In the genomic region with DNA sequence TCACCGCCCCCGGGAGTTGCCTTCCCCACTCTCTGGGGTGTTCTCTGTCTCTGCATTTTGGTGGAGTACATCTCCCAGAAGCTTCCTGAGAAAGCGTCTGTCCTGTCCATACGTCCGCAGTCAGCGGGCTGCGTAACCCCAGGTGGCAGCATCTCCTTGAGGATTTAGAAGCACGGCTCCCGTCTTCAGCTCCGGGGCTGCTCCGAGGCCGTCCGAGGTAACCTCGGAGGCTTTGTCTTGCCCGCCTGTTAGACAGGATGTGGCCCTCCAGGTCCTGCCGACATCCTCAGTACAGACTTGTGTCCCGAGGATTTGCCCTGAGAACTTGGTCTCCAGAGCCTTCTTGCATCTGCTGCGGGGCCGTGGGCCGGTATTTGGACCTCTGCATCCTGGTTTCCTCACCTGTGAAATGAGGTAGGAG, we compare ENCODE assay signal across 21 cellular contexts. TPM values are rescaled to one million over a fixed set of nuclear protein-coding genes. Genes with fewer than 3 reads are reported as not detected.
"Had no signal": no experiment of that assay in that cellular context is flagged by ENCODE, and none has a peak within 500 bp of the region (broad histone marks: within the 10 kb centered on the region; RNA-seq: fewer than 3 reads in every experiment).

No MANE protein-coding gene starts in this region.

- H3K4me1 ChIP-seq: adrenal gland, pancreas, uterus had no signal

- H3K36me3 ChIP-seq: uterus had no signal

- H3K27me3 Mint-ChIP-seq: activated CD4-positive, alpha-beta memory T cell treated with anti-CD3 and anti-CD28 coated beads, Interleukin-2, amount 10 ng/mL, durations not matched to agents 7 days and 5 days; central memory CD8-positive, alpha-beta T cell; dendritic cell treated with granulocyte-macrophage colony-stimulating factor and Interleukin-4, amounts not matched to agents 40 ng/mL and 50 ng/mL, for 4 days; effector memory CD8-positive, alpha-beta T cell; naive B cell; stimulated activated naive CD8-positive, alpha-beta T cell treated with anti-CD3 and anti-CD28 coated beads, Interleukin-15, Interleukin-2, amounts not matched to agents 100 ng/mL and 50 ng/mL, for 24 hours had no signal

- ATAC-seq: effector memory CD8-positive, alpha-beta T cell; left colon; pancreas; WTC11 had no signal

- H3K9me3 ChIP-seq: pancreas, uterus had no signal

- H3K9me3 Mint-ChIP-seq: central memory CD8-positive, alpha-beta T cell; effector memory CD8-positive, alpha-beta T cell; stimulated activated naive CD8-positive, alpha-beta T cell treated with anti-CD3 and anti-CD28 coated beads, Interleukin-15, Interleukin-2, amounts not matched to agents 100 ng/mL and 50 ng/mL, for 24 hours; WTC11 had no signal

- H3K4me3 ChIP-seq: adrenal gland, heart left ventricle, pancreas, smooth muscle cell, thoracic aorta, uterus had no signal

- H3K4me3 Mint-ChIP-seq: activated CD4-positive, alpha-beta memory T cell treated with anti-CD3 and anti-CD28 coated beads, Interleukin-2, amount 10 ng/mL, durations not matched to agents 7 days and 5 days; central memory CD8-positive, alpha-beta T cell; dendritic cell treated with granulocyte-macrophage colony-stimulating factor and Interleukin-4, amounts not matched to agents 40 ng/mL and 50 ng/mL, for 4 days; effector memory CD8-positive, alpha-beta T cell; naive B cell; stimulated activated naive CD8-positive, alpha-beta T cell treated with anti-CD3 and anti-CD28 coated beads, Interleukin-15, Interleukin-2, amounts not matched to agents 100 ng/mL and 50 ng/mL, for 24 hours; WTC11 had no signal

- H3K27ac ChIP-seq: adrenal gland, epithelial cell of prostate, pancreas, thoracic aorta, uterus had no signal

- H3K4me1 Mint-ChIP-seq: activated CD4-positive, alpha-beta memory T cell treated with anti-CD3 and anti-CD28 coated beads, Interleukin-2, amount 10 ng/mL, durations not matched to agents 7 days and 5 days; WTC11 had no signal

- H3K27ac Mint-ChIP-seq: activated CD4-positive, alpha-beta memory T cell treated with anti-CD3 and anti-CD28 coated beads, Interleukin-2, amount 10 ng/mL, durations not matched to agents 7 days and 5 days; dendritic cell treated with granulocyte-macrophage colony-stimulating factor and Interleukin-4, amounts not matched to agents 40 ng/mL and 50 ng/mL, for 4 days; naive B cell; stimulated activated naive CD8-positive, alpha-beta T cell treated with anti-CD3 and anti-CD28 coated beads, Interleukin-15, Interleukin-2, amounts not matched to agents 100 ng/mL and 50 ng/mL, for 24 hours; WTC11 had no signal

- DNase-seq: activated CD4-positive, alpha-beta memory T cell treated with anti-CD3 and anti-CD28 coated beads, Interleukin-2, amount 10 ng/mL, durations not matched to agents 7 days and 5 days; activated CD4-positive, alpha-beta T cell treated with anti-CD3 and anti-CD28 coated beads for 4 hours; activated naive CD4-positive, alpha-beta T cell treated with Interleukin-2 at 50 U/mL for 16 hours; adrenal gland; effector memory CD8-positive, alpha-beta T cell; left colon; mammary epithelial cell; naive B cell; retina; SIG-M5; T-helper 2 cell; uterus had no signal

- FAIRE-seq: pancreas had no signal

- H3K27me3 ChIP-seq: adrenal gland, heart left ventricle, pancreas, uterus had no signal

RNA-seq across cellular contexts. Expression of gene KCNG2, which starts 59.7 kb away (rescaled TPM):
- total RNA-seq: activated CD4-positive, alpha-beta memory T cell treated with anti-CD3 and anti-CD28 coated beads, Interleukin-2, amount 10 ng/mL, durations not matched to agents 7 days and 5 days; left colon; smooth muscle cell had no signal
- polyA plus RNA-seq: mammary epithelial cell, pancreas had no signal
